Comparison of ENCODE assay signal across 8 cellular contexts in the genomic region with DNA sequence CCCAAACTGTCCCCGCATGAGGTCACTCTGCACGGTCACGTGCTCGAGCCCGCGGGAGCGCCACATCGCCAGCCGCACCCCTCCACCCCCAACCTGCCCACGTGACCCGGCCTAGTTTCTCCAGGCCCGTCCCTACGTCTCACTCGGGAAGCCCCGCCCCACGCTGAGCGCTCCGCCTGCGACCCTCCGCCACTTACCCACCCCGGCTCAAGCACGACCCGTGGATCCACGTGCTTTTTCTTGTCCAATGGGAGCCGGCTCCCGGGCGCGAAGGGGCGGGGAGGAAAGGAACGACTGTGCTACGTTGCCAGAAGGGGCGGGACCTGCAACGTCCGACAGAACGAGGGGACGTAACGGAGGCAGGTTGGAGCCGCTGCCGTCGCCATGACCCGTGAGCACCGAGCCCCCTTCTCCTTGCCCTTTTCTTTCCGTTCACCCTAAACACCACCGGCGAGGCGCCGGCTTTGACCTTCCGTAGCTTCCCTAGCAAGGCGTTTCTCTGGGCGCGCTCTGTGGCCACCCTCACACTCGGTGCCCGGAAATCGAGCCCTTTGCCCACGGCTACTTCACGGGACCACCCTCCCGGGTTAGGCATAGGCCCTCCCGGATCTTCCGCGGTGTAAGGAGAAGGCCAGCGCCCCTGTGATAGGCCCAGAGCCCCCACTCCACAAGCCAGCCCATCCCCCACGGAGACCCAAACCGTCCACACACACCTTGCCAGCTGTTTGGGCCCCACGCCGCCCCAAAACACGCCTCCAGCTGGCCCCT. TPM values are rescaled to one million over a fixed set of nuclear protein-coding genes. Genes with fewer than 3 reads are reported as not detected.
A peak's percentile ranks its signal among the peaks of the same experiment; 100 is the strongest.
DNase-seq lines count a peak whose midpoint lies in the region; ATAC-seq, FAIRE-seq and TF ChIP-seq lines count a peak whose summit lies in the region.

A gene (plus strand): TSS at position 328 of the 768 bp plus-strand sequence. CDS start 57 bp downstream, at position 385.

- H3K9me3 ChIP-seq in IMR-90 (ENCODE audit: control insufficient read depth, insufficient read depth, low read length) (no peaks in the 10 kb centered on the region), mononuclear cell (ENCODE audit: low read depth, low read length) (no peaks in the 10 kb centered on the region)

- H3K23ac ChIP-seq in IMR-90 (ENCODE audit: low read depth, low read length): peak within 1 kb of the TSS; percentile 97

- peak within 1 kb of the TSS; percentile 86 to 98 for H4K8ac ChIP-seq in IMR-90 (ENCODE audit: low read depth in 2 of 2, low read length in 2 of 2)

- peak within 1 kb of the TSS; percentile 82 for H2BK5ac ChIP-seq in IMR-90 (ENCODE audit: low read depth, low read length, poor library complexity, severe bottlenecking)

- peaks cover 31 to 48% of the 10 kb centered on the region in 2 experiments for H3K79me1 ChIP-seq in IMR-90 (ENCODE audit: low read depth in 1 of 2, low read length in 2 of 2)

- 0% methylated on average over 9 of the region's 66 CpGs; no CpG with 5 or more reads in 1 of the 2 experiments for WGBS in IMR-90 (ENCODE audit: extremely low coverage in 2 of 2, insufficient read length in 1 of 2), 2 experiments

- H3K9me1 ChIP-seq in IMR-90 (ENCODE audit: insufficient read depth, low read length): peaks cover 31% of the 10 kb centered on the region

- peak within 1 kb of the TSS; percentile 69 for H3K18ac ChIP-seq in IMR-90 (ENCODE audit: low read depth, low read length)

- peak within 1 kb of the TSS; percentile 95 for H3K27ac ChIP-seq in IMR-90 (ENCODE audit: insufficient read depth, low read length)

- no peak for TF ChIP-seq RAD21 in IMR-90 (IDR thresholded peaks at IDR 0.05; ENCODE audit: low read length)

- no peak for FAIRE-seq in D721Med (lab: Jason Lieb, UNC)

- peak within 1 kb of the TSS; percentile 99 for H3K4ac ChIP-seq in IMR-90 (ENCODE audit: low read depth, low read length)

- peak within 1 kb of the TSS; percentile 89 for H2BK15ac ChIP-seq in IMR-90 (ENCODE audit: low read depth, low read length)

- peak within 1 kb of the TSS; percentile 82 for H3K4me2 ChIP-seq in IMR-90 (ENCODE audit: low read depth, low read length)

- H4K91ac ChIP-seq in IMR-90 (ENCODE audit: insufficient read depth, low read depth, low read length): peak within 1 kb of the TSS; percentile 98

- dilution Hi-C loops in IMR-90 (cut with HindIII; ENCODE audit: low sequenced_read_pairs, unreplicated experiment): no loop called here

- BruUV-seq in IMR-90 (replicated peaks; lab: Mats Ljungman, UMichigan): TSS peak; percentile 65

- peak within 1 kb of the TSS; percentile 97 for H2AK5ac ChIP-seq in IMR-90 (ENCODE audit: low read depth, low read length)

- DNase-seq in D721Med (ENCODE audit: insufficient read length, low spot score) (peak; percentile 100), IMR-90 (peak; percentile 99), OCI-M1 (lab: John Stamatoyannopoulos, UW) (peak; percentile 99), activated T-cell treated with anti-CD3 and anti-CD28 coated beads for 24 hours (ENCODE audit: low read depth) (peak; percentile 100), epidermal melanocyte (ENCODE audit: insufficient read length, low spot score) (peak; percentile 99)
- peak; percentile 98 to 99 for DNase-seq in stimulated activated CD8-positive, alpha-beta memory T cell treated with anti-CD3 and anti-CD28 coated beads, Interleukin-4, amount 100 ng/mL, for 1 hour (ENCODE audit: low read depth in 2 of 2, low spot score in 1 of 2)

- TF ChIP-seq CTCF in D721Med (IDR thresholded peaks at IDR 0.05; ENCODE audit: insufficient read depth, missing control alignments) (no peak), IMR-90 (conservative IDR thresholded peaks at IDR 0.05; ENCODE audit: low read depth, low read length) (no peak)

- H4K20me1 ChIP-seq in IMR-90 (ENCODE audit: insufficient read depth, low read length): peaks cover 41% of the 10 kb centered on the region

- peak; percentile 98 for TF ChIP-seq POLR2A in IMR-90 (IDR thresholded peaks at IDR 0.05; ENCODE audit: low read depth, low read length)

- peak within 1 kb of the TSS; percentile 97 for H3K9ac ChIP-seq in IMR-90 (ENCODE audit: low read depth, low read length)

- peak within 1 kb of the TSS; percentile 81 for H4K5ac ChIP-seq in IMR-90 (ENCODE audit: low read depth, low read length)

- in situ Hi-C loops in IMR-90 (cut with MboI; ENCODE audit: low sequenced_read_pairs): no loop called here

- H2AFZ ChIP-seq in IMR-90 (replicated peaks; ENCODE audit: low read length, poor library complexity): peak within 1 kb of the TSS; percentile 92

- intact Hi-C loops in IMR-90 (cut with micrococcal nuclease): no loop called here

- peak within 1 kb of the TSS; percentile 49 for H2BK20ac ChIP-seq in IMR-90 (ENCODE audit: low read depth, low read length)

- POLR2A ChIA-PET in IMR-90 (lab: Charles Lee; ENCODE audit: unreplicated experiment): no interaction called here

- peak within 1 kb of the TSS; percentile 83 for H2BK120ac ChIP-seq in IMR-90 (ENCODE audit: low read depth, low read length)

- H3K4me3 ChIP-seq in IMR-90 (ENCODE audit: insufficient read depth, low read depth, low read length) (peak within 1 kb of the TSS; percentile 71), mononuclear cell (ENCODE audit: low read length) (peak within 1 kb of the TSS; percentile 100)

- peak; percentile 73 for ATAC-seq in GM21526 (IDR thresholded peaks at IDR 0.05; ENCODE audit: low FRiP score, unreplicated experiment)
- peak; percentile 97 for ATAC-seq in IMR-90 (ENCODE audit: low read depth)

- peaks cover 20% of the 10 kb centered on the region for H3K4me1 ChIP-seq in IMR-90 (ENCODE audit: control insufficient read depth, insufficient read depth, low read length)
- H3K4me1 ChIP-seq in mononuclear cell (ENCODE audit: insufficient read depth, low read length): peaks cover 35% of the 10 kb centered on the region

- peak within 1 kb of the TSS; percentile 100 for H2AK9ac ChIP-seq in IMR-90 (replicated peaks; ENCODE audit: low read depth, low read length, poor library complexity)

- CTCF ChIA-PET in IMR-90 (lab: Yijun Ruan, JAX): interaction anchor here (1.0 kb wide), 1 partner anchor 15 kb away, joined by 3 read pairs; a partner anchor contains a TSS

- H3K27me3 ChIP-seq in IMR-90 (ENCODE audit: control insufficient read depth, insufficient read depth, low read length): no peaks in the 10 kb centered on the region
- no peaks in the 10 kb centered on the region for H3K27me3 ChIP-seq in mononuclear cell (ENCODE audit: insufficient read depth, low read length)

- peak within 1 kb of the TSS; percentile 99 for H3K14ac ChIP-seq in IMR-90 (replicated peaks; ENCODE audit: low read depth, low read length)

- H3K56ac ChIP-seq in IMR-90 (ENCODE audit: extremely low read depth, insufficient read depth, low read length): peak within 1 kb of the TSS; percentile 95

- peaks cover 36% of the 10 kb centered on the region for H3K36me3 ChIP-seq in IMR-90 (ENCODE audit: control insufficient read depth, insufficient read depth, low read length)

TF ChIP-seq in IMR-90, 13 proteins besides CTCF, POLR2A, EP300 and RAD21:
- TF ChIP-seq CEBPB (IDR thresholded peaks at IDR 0.05; ENCODE audit: low read depth, low read length) (no peak), BHLHE40 (IDR thresholded peaks at IDR 0.05; ENCODE audit: low read depth, low read length) (peak; percentile 93), MAZ (IDR thresholded peaks at IDR 0.05; ENCODE audit: borderline replicate concordance, low read depth, low read length) (peak; percentile 90), CHD1 (IDR thresholded peaks at IDR 0.05; ENCODE audit: low read depth, low read length) (peak; percentile 81; the same call in 1 of the 2 replicates), FOS (IDR thresholded peaks at IDR 0.05; ENCODE audit: low read depth, low read length) (peak; percentile 9; the same call in 1 of the 2 replicates), MXI1 (IDR thresholded peaks at IDR 0.05; ENCODE audit: borderline replicate concordance, low read depth, low read length) (peak; percentile 25; the same call in 1 of the 2 replicates)
- TF ChIP-seq, protein P1, sequence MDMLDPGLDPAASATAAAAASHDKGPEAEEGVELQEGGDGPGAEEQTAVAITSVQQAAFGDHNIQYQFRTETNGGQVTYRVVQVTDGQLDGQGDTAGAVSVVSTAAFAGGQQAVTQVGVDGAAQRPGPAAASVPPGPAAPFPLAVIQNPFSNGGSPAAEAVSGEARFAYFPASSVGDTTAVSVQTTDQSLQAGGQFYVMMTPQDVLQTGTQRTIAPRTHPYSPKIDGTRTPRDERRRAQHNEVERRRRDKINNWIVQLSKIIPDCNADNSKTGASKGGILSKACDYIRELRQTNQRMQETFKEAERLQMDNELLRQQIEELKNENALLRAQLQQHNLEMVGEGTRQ (IDR thresholded peaks at IDR 0.05; ENCODE audit: low read depth, low read length): peak; percentile 99
- TF ChIP-seq, protein P2, sequence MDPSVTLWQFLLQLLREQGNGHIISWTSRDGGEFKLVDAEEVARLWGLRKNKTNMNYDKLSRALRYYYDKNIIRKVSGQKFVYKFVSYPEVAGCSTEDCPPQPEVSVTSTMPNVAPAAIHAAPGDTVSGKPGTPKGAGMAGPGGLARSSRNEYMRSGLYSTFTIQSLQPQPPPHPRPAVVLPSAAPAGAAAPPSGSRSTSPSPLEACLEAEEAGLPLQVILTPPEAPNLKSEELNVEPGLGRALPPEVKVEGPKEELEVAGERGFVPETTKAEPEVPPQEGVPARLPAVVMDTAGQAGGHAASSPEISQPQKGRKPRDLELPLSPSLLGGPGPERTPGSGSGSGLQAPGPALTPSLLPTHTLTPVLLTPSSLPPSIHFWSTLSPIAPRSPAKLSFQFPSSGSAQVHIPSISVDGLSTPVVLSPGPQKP (IDR thresholded peaks at IDR 0.05; ENCODE audit: borderline replicate concordance, low read depth, low read length): no peak

RNA-seq across cellular contexts. Expression of the gene that starts here (rescaled TPM):
- total RNA-seq in IMR-90 (2012; rRNA removed) (157 and 526 TPM in 2 replicates), mononuclear cell (301 TPM)
- 2,187 and 2,655 TPM in 2 replicates for polyA plus RNA-seq in IMR-90 (2012; rRNA removed)
- 2,134 and 2,630 TPM in 2 replicates for polyA plus RNA-seq in IMR-90 (2012; cell fraction: cytosol; rRNA removed)
- polyA plus RNA-seq in IMR-90 (2012; cell fraction: nucleus; rRNA removed; ENCODE audit: low replicate concordance): 589 and 688 TPM in 2 replicates

Comparison
In these comparisons a context has a peak if more than half of its experiments do, and no peak if none do; other contexts are left out.
1. Peak in every context shown above with its lines: DNase-seq, ATAC-seq, H3K4me3 ChIP-seq and H3K27ac ChIP-seq.